1 cellular context compared by ENCODE assay signal in genomic region chr5:139733698-139734491, GRCh38.
TF ChIP-seq lines count a peak whose summit lies in the region.

No MANE protein-coding gene starts in this region.

TF ChIP-seq in HepG2, 621 proteins besides CTCF, POLR2A, EP300 and RAD21 (continued from another document and continues in another):
- TF ChIP-seq SNAPC2 (CRISPR knock-in tag; IDR thresholded peaks at IDR 0.05) (peak; percentile 89; the same call in 1 of the 2 replicates), ZNF253 (CRISPR knock-in tag; IDR thresholded peaks at IDR 0.05; ENCODE audit: borderline replicate concordance) (no peak; the same call in 1 of the 2 replicates), ZNF597 (CRISPR knock-in tag; IDR thresholded peaks at IDR 0.05) (no peak), CBFB (CRISPR knock-in tag; IDR thresholded peaks at IDR 0.05) (no peak), ZBTB4 (CRISPR knock-in tag; IDR thresholded peaks at IDR 0.05; ENCODE audit: borderline replicate concordance) (peak; percentile 67; the same call in 1 of the 2 replicates), ZNF546 (CRISPR knock-in tag; conservative IDR thresholded peaks at IDR 0.05) (peak; percentile 47; the same call in 1 of the 2 replicates), ZNF614 (CRISPR knock-in tag; IDR thresholded peaks at IDR 0.05; ENCODE audit: borderline replicate concordance) (peak; percentile 44; the same call in 1 of the 2 replicates), ZNF512 (CRISPR knock-in tag; IDR thresholded peaks at IDR 0.05) (no peak), IRX3 (CRISPR knock-in tag; IDR thresholded peaks at IDR 0.05; ENCODE audit: borderline replicate concordance, low read depth) (0 out of 2 replicates have a peak, but pooled peaks have one; percentile 19), EHMT2 (IDR thresholded peaks at IDR 0.05; ENCODE audit: borderline replicate concordance, low read depth, low read length) (no peak), ZMYM2 (CRISPR knock-in tag; IDR thresholded peaks at IDR 0.05) (peak; percentile 77; the same call in 1 of the 2 replicates), NFE2 (CRISPR knock-in tag; IDR thresholded peaks at IDR 0.05) (no peak), ZFY (CRISPR knock-in tag; IDR thresholded peaks at IDR 0.05) (peak; percentile 74), NFE2L1 (CRISPR knock-in tag; IDR thresholded peaks at IDR 0.05; ENCODE audit: borderline replicate concordance) (no peak), PITX1 (CRISPR knock-in tag; IDR thresholded peaks at IDR 0.05) (peak; percentile 79; the same call in 1 of the 2 replicates), ZNF205 (CRISPR knock-in tag; IDR thresholded peaks at IDR 0.05) (peak; percentile 68; the same call in 1 of the 2 replicates), AHR (CRISPR knock-in tag; IDR thresholded peaks at IDR 0.05) (no peak; the same call in 1 of the 2 replicates), ZBTB20 (CRISPR knock-in tag; IDR thresholded peaks at IDR 0.05; ENCODE audit: borderline replicate concordance, low read depth) (peak; percentile 72; the same call in 1 of the 2 replicates), ZBTB1 (CRISPR knock-in tag; IDR thresholded peaks at IDR 0.05; ENCODE audit: borderline replicate concordance) (no peak), BRD4 (CRISPR knock-in tag; IDR thresholded peaks at IDR 0.05) (0 out of 2 replicates have a peak, but pooled peaks have one; percentile 54), REPIN1 (CRISPR knock-in tag; IDR thresholded peaks at IDR 0.05; ENCODE audit: borderline replicate concordance, low read depth) (peak; percentile 95), THRA (CRISPR knock-in tag; IDR thresholded peaks at IDR 0.05; ENCODE audit: borderline replicate concordance) (peak; percentile 91), GATA4 (IDR thresholded peaks at IDR 0.05; ENCODE audit: borderline replicate concordance, low read depth) (peak; percentile 65; the same call in 1 of the 2 replicates), NR0B2 (CRISPR knock-in tag; IDR thresholded peaks at IDR 0.05) (0 out of 2 replicates have a peak, but pooled peaks have one; percentile 39), ZBTB43 (CRISPR knock-in tag; conservative IDR thresholded peaks at IDR 0.05) (peak; percentile 63), ZBTB26 (CRISPR knock-in tag; IDR thresholded peaks at IDR 0.05; ENCODE audit: borderline replicate concordance) (no peak; the same call in 1 of the 2 replicates), ZBTB25 (CRISPR knock-in tag; IDR thresholded peaks at IDR 0.05) (peak; percentile 64; the same call in 1 of the 2 replicates), ZSCAN20 (CRISPR knock-in tag; IDR thresholded peaks at IDR 0.05; ENCODE audit: borderline replicate concordance) (no peak), MAX (IDR thresholded peaks at IDR 0.05) (peak; percentile 83), GLI4 (CRISPR knock-in tag; IDR thresholded peaks at IDR 0.05; ENCODE audit: borderline replicate concordance) (no peak), PREB (CRISPR knock-in tag; IDR thresholded peaks at IDR 0.05) (no peak), ZNF282 (IDR thresholded peaks at IDR 0.05; ENCODE audit: partially characterized antibody) (no peak), ADNP (CRISPR knock-in tag; IDR thresholded peaks at IDR 0.05) (peak; percentile 39; the same call in 1 of the 2 replicates), ELF4 (CRISPR knock-in tag; IDR thresholded peaks at IDR 0.05; ENCODE audit: borderline replicate concordance) (no peak), AHDC1 (CRISPR knock-in tag; IDR thresholded peaks at IDR 0.05; ENCODE audit: borderline replicate concordance) (no peak; the same call in 1 of the 2 replicates), FOXK2 (IDR thresholded peaks at IDR 0.05) (no peak), ZKSCAN1 (IDR thresholded peaks at IDR 0.05; ENCODE audit: low read length) (no peak), MEIS1 (CRISPR knock-in tag; IDR thresholded peaks at IDR 0.05; ENCODE audit: borderline replicate concordance) (peak; percentile 52; the same call in 1 of the 2 replicates)
